In genomic region chr9:132683873-132684272, GRCh38 we compare ENCODE assay signal across 18 cellular contexts. TPM values are rescaled to one million over a fixed set of nuclear protein-coding genes. Genes with fewer than 3 reads are reported as not detected.
DNase-seq lines count a peak whose midpoint lies in the region; ATAC-seq and TF ChIP-seq lines count a peak whose summit lies in the region.
"Had no signal": no experiment of that assay in that cellular context is flagged by ENCODE, and none has a peak within 500 bp of the region (broad histone marks: within the 10 kb centered on the region; RNA-seq: fewer than 3 reads in every experiment).

No MANE protein-coding gene starts in this region.

- H3K27me3 Mint-ChIP-seq in activated T-cell treated with anti-CD3 and anti-CD28 coated beads, Interleukin-2, amount 50 U/mL, for 72 hours (ENCODE audit: low read depth) = no peaks in the 10 kb centered on the region
- H3K27me3 Mint-ChIP-seq in activated T-cell treated with anti-CD3 and anti-CD28 coated beads, Interleukin-2, amount 50 U/mL, for 4 hours (ENCODE audit: low read depth) = no peaks in the 10 kb centered on the region
- H3K27me3 Mint-ChIP-seq: CD4-positive, alpha-beta T cell had no signal

- H3K36me3 ChIP-seq in heart right ventricle (peaks cover 0 to 84% (median 23%) of the 10 kb centered on the region in 9 donors), osteoblast (ENCODE audit: insufficient read depth, low read length) (peaks cover 53% of the 10 kb centered on the region), HAP-1 (replicated peaks) (peaks cover 82% of the 10 kb centered on the region)

- H3K27me3 ChIP-seq in heart right ventricle (no peaks in the 10 kb centered on the region), osteoblast (ENCODE audit: insufficient read depth, low read length) (no peaks in the 10 kb centered on the region), HAP-1 (ENCODE audit: low read depth) (no peaks in the 10 kb centered on the region)

- 48 to 64% methylated on average over 1 of the region's 1 CpG for WGBS in heart right ventricle, 2 donors

- H3K27ac ChIP-seq in heart right ventricle (peak overlapping the region in 1 of 10 donors; percentile 20), osteoblast (ENCODE audit: low read depth, low read length) (no peak overlapping the region)
- H3K27ac ChIP-seq: 22Rv1, A549, C4-2B, GM23248, HL-60 had no signal

- H3K4me2 ChIP-seq in osteoblast (ENCODE audit: insufficient read depth, low read length) = no peak overlapping the region
- H3K4me2 ChIP-seq: A549 had no signal

- H3K79me2 ChIP-seq in osteoblast (ENCODE audit: insufficient read depth, low read length) = peaks cover 57% of the 10 kb centered on the region

- H3K9me3 Mint-ChIP-seq in activated T-cell treated with anti-CD3 and anti-CD28 coated beads, Interleukin-2, amount 50 U/mL, for 72 hours = no peaks in the 10 kb centered on the region
- no peaks in the 10 kb centered on the region for H3K9me3 Mint-ChIP-seq in activated T-cell treated with anti-CD3 and anti-CD28 coated beads, Interleukin-2, amount 50 U/mL, for 4 hours
- H3K9me3 Mint-ChIP-seq: CD4-positive, alpha-beta T cell had no signal

- peak overlapping the region; percentile 33 for H3K27ac Mint-ChIP-seq in activated T-cell treated with anti-CD3 and anti-CD28 coated beads, Interleukin-2, amount 50 U/mL, for 72 hours
- H3K27ac Mint-ChIP-seq: CD4-positive, alpha-beta T cell had no signal

- ATAC-seq in activated T-cell treated with anti-CD3 and anti-CD28 coated beads, Interleukin-2, amount 50 U/mL, for 72 hours (replicated peaks in 1 of 2) = no peak
- ATAC-seq in activated T-cell treated with anti-CD3 and anti-CD28 coated beads, Interleukin-2, amount 50 U/mL, for 4 hours = no peak
- ATAC-seq in heart right ventricle = peak in 5 of 8 donors; percentile 28 to 65 (median 59)
- ATAC-seq: A549 had no signal

- peaks cover 7 to 34% of the 10 kb centered on the region in 2 donors for H3K36me3 Mint-ChIP-seq in activated T-cell treated with anti-CD3 and anti-CD28 coated beads, Interleukin-2, amount 50 U/mL, for 72 hours (ENCODE audit: insufficient read depth in 2 of 2)
- H3K36me3 Mint-ChIP-seq in activated T-cell treated with anti-CD3 and anti-CD28 coated beads, Interleukin-2, amount 50 U/mL, for 4 hours (ENCODE audit: insufficient read depth) = peaks cover 48% of the 10 kb centered on the region

- H3K9me3 ChIP-seq in heart right ventricle (no peaks in the 10 kb centered on the region), osteoblast (ENCODE audit: low read depth, low read length) (no peaks in the 10 kb centered on the region), HAP-1 (no peaks in the 10 kb centered on the region)
- H3K9me3 ChIP-seq: A549 had no signal

- TF ChIP-seq CTCF in heart right ventricle (IDR thresholded peaks at IDR 0.05) (no peak), osteoblast (IDR thresholded peaks at IDR 0.05; ENCODE audit: extremely low read depth, low read depth, low read length) (no peak)

- no peak overlapping the region for H3K4me3 Mint-ChIP-seq in activated T-cell treated with anti-CD3 and anti-CD28 coated beads, Interleukin-2, amount 50 U/mL, for 72 hours
- no peak overlapping the region for H3K4me3 Mint-ChIP-seq in activated T-cell treated with anti-CD3 and anti-CD28 coated beads, Interleukin-2, amount 50 U/mL, for 4 hours
- H3K4me3 Mint-ChIP-seq: CD4-positive, alpha-beta T cell had no signal

- peaks cover 47% of the 10 kb centered on the region for H3K4me1 Mint-ChIP-seq in activated T-cell treated with anti-CD3 and anti-CD28 coated beads, Interleukin-2, amount 50 U/mL, for 72 hours (ENCODE audit: low read depth)
- peaks cover 17% of the 10 kb centered on the region for H3K4me1 Mint-ChIP-seq in activated T-cell treated with anti-CD3 and anti-CD28 coated beads, Interleukin-2, amount 50 U/mL, for 4 hours (ENCODE audit: low read depth)

- in situ Hi-C loops in HAP-1 (cut with MboI; ENCODE audit: low sequenced_read_pairs) = no loop called here

- H3K4me1 ChIP-seq in heart right ventricle (peaks cover 0 to 4% (median 0%) of the 10 kb centered on the region in 9 donors), osteoblast (ENCODE audit: insufficient read depth, low read length) (no peaks in the 10 kb centered on the region), HAP-1 (no peaks in the 10 kb centered on the region)
- H3K4me1 ChIP-seq: A549 had no signal

- DNase-seq in activated T-cell treated with anti-CD3 and anti-CD28 coated beads, Interleukin-2, amount 50 U/mL, for 72 hours = no peak
- no peak for DNase-seq in activated T-cell treated with anti-CD3 and anti-CD28 coated beads, Interleukin-2, amount 50 U/mL, for 4 hours
- DNase-seq in heart right ventricle = peak in 1 of 2 donors; percentile 6
- DNase-seq in cardiac septum (ENCODE audit: low spot score) = no peak
- peak; percentile 1 for DNase-seq in osteoblast (ENCODE audit: insufficient read length, low spot score, missing footprints)
- DNase-seq in HAP-1 (ENCODE audit: low spot score in 2 of 2) = no peak
- DNase-seq in NCI-H1417 treated with DMSO at 0.1 percent for 48 hours (lab: John Stamatoyannopoulos, UW) = no peak
- DNase-seq: AML-193; CD4-positive, alpha-beta T cell; DMS153; DMS79; GDM1; GM23248; HCEC 1CT had no signal

- intact Hi-C loops in heart right ventricle (cut with DNase I) (no loop called here), cardiac septum (cut with DNase I) (no loop called here)

- H3K4me3 ChIP-seq in heart right ventricle (no peak overlapping the region), osteoblast (ENCODE audit: insufficient read depth, low read length) (no peak overlapping the region), HAP-1 (no peak overlapping the region)
- H3K4me3 ChIP-seq: A549, GM23248 had no signal

- no peak overlapping the region for H2AFZ ChIP-seq in osteoblast (ENCODE audit: low read length)
- H2AFZ ChIP-seq: GM23248 had no signal

- H4K20me1 ChIP-seq in osteoblast (ENCODE audit: insufficient read depth, low read length) = peaks cover 25% of the 10 kb centered on the region

RNA-seq across cellular contexts. Expression of gene GTF3C4, which starts 13.6 kb away (rescaled TPM):
- 10 to 100 TPM; 13.8 to 16.0 TPM for total RNA-seq in activated T-cell treated with anti-CD3 and anti-CD28 coated beads, Interleukin-2, amount 50 U/mL, for 72 hours
- 10 to 100 TPM; 18.5 to 22.5 (median 22.0) TPM for total RNA-seq in activated T-cell treated with anti-CD3 and anti-CD28 coated beads, Interleukin-2, amount 50 U/mL, for 4 hours
- 10 to 100 TPM in 6 of 10 donors, 1 to 10 TPM in 4; 7.7 to 12.0 (median 10.7) TPM for total RNA-seq in heart right ventricle
- 1 to 10 TPM; 1.2 to 2.7 TPM for polyA plus RNA-seq in heart right ventricle
- 8.5 TPM for total RNA-seq in cardiac septum
- total RNA-seq in osteoblast = 18.0 and 21.7 TPM in 2 replicates

RNA-seq across cellular contexts. Expression of gene DDX31, which starts 14.1 kb away (rescaled TPM):
- 10 to 100 TPM; 13.9 to 16.7 TPM for total RNA-seq in activated T-cell treated with anti-CD3 and anti-CD28 coated beads, Interleukin-2, amount 50 U/mL, for 72 hours
- total RNA-seq in activated T-cell treated with anti-CD3 and anti-CD28 coated beads, Interleukin-2, amount 50 U/mL, for 4 hours = 10 to 100 TPM; 41.0 to 44.8 (median 41.3) TPM
- total RNA-seq in heart right ventricle (1 to 10 TPM; 4.2 to 6.4 (median 5.1) TPM), cardiac septum (5.7 TPM), osteoblast (10.9 and 11.6 TPM in 2 replicates)
- 1 to 10 TPM; 4.0 to 5.3 TPM for polyA plus RNA-seq in heart right ventricle

Comparison
In these comparisons a context has a peak if more than half of its experiments do, and no peak if none do; other contexts are left out.
1. ATAC-seq: peak in heart right ventricle (5 of 8); none in activated T-cell treated with anti-CD3 and anti-CD28 coated beads, Interleukin-2, amount 50 U/mL, for 72 hours (0 of 2) and activated T-cell treated with anti-CD3 and anti-CD28 coated beads, Interleukin-2, amount 50 U/mL, for 4 hours (0 of 2).